ENCODE assay signal across 22 cellular contexts in genomic region chr3:100033814-100034490, GRCh38.
DNase-seq lines count a peak whose midpoint lies in the region; ATAC-seq, FAIRE-seq and TF ChIP-seq lines count a peak whose summit lies in the region.
"Had no signal": no experiment of that assay in that cellular context is flagged by ENCODE, and none has a peak within 500 bp of the region (broad histone marks: within the 10 kb centered on the region; RNA-seq: fewer than 3 reads in every experiment).

No MANE protein-coding gene starts in this region.

- POLR2A ChIA-PET in HepG2 (lab: Yijun Ruan, JAX), result no interaction called here

- H2BK5ac ChIP-seq in mesenchymal stem cell (ENCODE audit: low read depth, low read length, poor library complexity, severe bottlenecking), result no peak overlapping the region

- no peak overlapping the region for H3K4ac ChIP-seq in mesenchymal stem cell (ENCODE audit: low read depth in 1 of 2, low read length in 2 of 2)

- no peak overlapping the region for H3K9ac ChIP-seq in HepG2 (ENCODE audit: insufficient read depth, low read depth, low read length)
- no peak overlapping the region for H3K9ac ChIP-seq in mesenchymal stem cell (ENCODE audit: low read length)

- in situ Hi-C loops in HepG2 (cut with HindIII; ENCODE audit: extremely low pct_ligation_motif_present, low pct_unique_long_range_greater_than_20kb), result no loop called here

- no peaks in the 10 kb centered on the region for H3K79me1 ChIP-seq in mesenchymal stem cell (replicated peaks; ENCODE audit: low read length, poor library complexity, severe bottlenecking)

- 98% methylated on average over 3 of the region's 3 CpGs for WGBS in HepG2 (ENCODE audit: low lambda C conversion rate)
- 94% methylated on average over 3 of the region's 3 CpGs for WGBS in right lobe of liver (ENCODE audit: insufficient coverage, low coverage, low lambda C conversion rate, missing lambda C conversion rate)
- WGBS in mesenchymal stem cell, result 66% methylated on average over 3 of the region's 3 CpGs
- 93% methylated on average over 3 of the region's 3 CpGs for WGBS in suprapubic skin
- 64 to 83% (median 79%) methylated on average over 3 of the region's 3 CpGs for WGBS in ovary, 3 donors

- TF ChIP-seq EP300 in HepG2 (IDR thresholded peaks at IDR 0.05; ENCODE audit: low read depth in 2 of 2, low read length in 2 of 2), result 0 out of 4 replicates have a peak, but pooled peaks of 1 of the 2 experiments have one; percentile 7
- TF ChIP-seq EP300 in HepG2 (CRISPR knock-in tag; IDR thresholded peaks at IDR 0.05; ENCODE audit: borderline replicate concordance), result no peak
- no peak for TF ChIP-seq EP300 in suprapubic skin (IDR thresholded peaks at IDR 0.05)
- no peak for TF ChIP-seq EP300 in ovary (IDR thresholded peaks at IDR 0.05)

- no TSS peak for BruUV-seq in HepG2 (replicated peaks; lab: Mats Ljungman, UMichigan)

- H2AFZ ChIP-seq in HepG2 (ENCODE audit: low read length) (no peak overlapping the region), mesenchymal stem cell (ENCODE audit: low read depth, low read length) (no peak overlapping the region)

- H3K36me3 ChIP-seq in HepG2 (replicated peaks in 1 of 2; ENCODE audit: control insufficient read depth in 1 of 2, insufficient read depth in 2 of 2, low read length in 2 of 2) (no peaks in the 10 kb centered on the region), right lobe of liver (no peaks in the 10 kb centered on the region), mesenchymal stem cell (ENCODE audit: control insufficient read depth in 1 of 2, insufficient read depth in 2 of 2, low read depth in 1 of 2, low read length in 2 of 2) (no peaks in the 10 kb centered on the region), suprapubic skin (no peaks in the 10 kb centered on the region), ovary (no peaks in the 10 kb centered on the region)
- H3K36me3 ChIP-seq: heart right ventricle, lower lobe of right lung had no signal

- FAIRE-seq in HepG2 (lab: Jason Lieb, UNC), result no peak
- peak; percentile 10 for FAIRE-seq in colon (lab: Jason Lieb, UNC)
- FAIRE-seq: D721Med, TTC549 had no signal

- no peak overlapping the region for H3K14ac ChIP-seq in mesenchymal stem cell (ENCODE audit: low read length in 2 of 2)

- H2BK12ac ChIP-seq in mesenchymal stem cell (ENCODE audit: low read length in 2 of 2), result no peak overlapping the region

- H3K4me3 ChIP-seq in HepG2 (replicated peaks in 1 of 3; ENCODE audit: insufficient read depth in 1 of 3, low read depth in 2 of 3, low read length in 3 of 3) (no peak overlapping the region), right lobe of liver (no peak overlapping the region), mesenchymal stem cell (ENCODE audit: insufficient read depth in 1 of 2, low read depth in 1 of 2, low read length in 2 of 2) (no peak overlapping the region), suprapubic skin (no peak overlapping the region), ovary (no peak overlapping the region)
- H3K4me3 ChIP-seq: heart right ventricle, lower lobe of right lung had no signal

- H4K20me1 ChIP-seq in HepG2 (ENCODE audit: insufficient read depth, low read length), result no peaks in the 10 kb centered on the region

- CTCF ChIA-PET in HepG2 (lab: Yijun Ruan, JAX; ENCODE audit: low intra/inter-chr PET ratio, low total read pairs), result no interaction called here

- no peak for TF ChIP-seq RAD21 in HepG2 (CRISPR knock-in tag; IDR thresholded peaks at IDR 0.05)

- DNase-seq in HepG2 (ENCODE audit: low spot score) (peak; percentile 31), right lobe of liver (no peak), mesenchymal stem cell (peak; percentile 82), suprapubic skin (ENCODE audit: low spot score in 2 of 2) (no peak), cerebellum (ENCODE audit: low spot score) (no peak), ovary (no peak)
- DNase-seq: 8988T; activated naive CD4-positive, alpha-beta T cell treated with anti-CD3 and anti-CD28 coated beads, Interleukin-2, amount 50 U/mL, for 16 hours; activated T-cell treated with anti-CD3 and anti-CD28 coated beads, Interleukin-2, amount 50 U/mL, for 72 hours; HCEC 1CT; heart right ventricle; immature natural killer cell; lower lobe of right lung; naive thymus-derived CD4-positive, alpha-beta T cell; NCI-H1092; NCI-H2081 treated with DMSO at 0.1 percent for 48 hours; posterior cingulate gyrus; stimulated activated CD4-positive, alpha-beta T cell treated with anti-CD3 and anti-CD28 coated beads, Interleukin-4, amount 100 ng/mL, for 24 hours had no signal

- H3K27ac ChIP-seq in HepG2 (ENCODE audit: extremely low read length, insufficient read depth, low read length) (no peak overlapping the region), right lobe of liver (no peak overlapping the region), mesenchymal stem cell (ENCODE audit: low read length, poor library complexity, severe bottlenecking) (peak overlapping the region; percentile 29), suprapubic skin (no peak overlapping the region), ovary (peak overlapping the region in 1 of 2 donors; percentile 16)
- H3K27ac ChIP-seq: lower lobe of right lung had no signal

- H3K9me3 ChIP-seq in HepG2 (ENCODE audit: low read length), result no peaks in the 10 kb centered on the region
- H3K9me3 ChIP-seq in right lobe of liver, result no peaks in the 10 kb centered on the region
- H3K9me3 ChIP-seq in mesenchymal stem cell (ENCODE audit: control insufficient read depth, low read length), result no peaks in the 10 kb centered on the region
- no peaks in the 10 kb centered on the region for H3K9me3 ChIP-seq in suprapubic skin
- H3K9me3 ChIP-seq in ovary, result no peaks in the 10 kb centered on the region
- H3K9me3 ChIP-seq: heart right ventricle, lower lobe of right lung had no signal

- H3K4me1 ChIP-seq in HepG2 (ENCODE audit: insufficient read depth, low read length) (peaks cover 18% of the 10 kb centered on the region), right lobe of liver (no peaks in the 10 kb centered on the region), mesenchymal stem cell (ENCODE audit: control insufficient read depth, insufficient read depth, low read depth, low read length) (peaks cover 2% of the 10 kb centered on the region), suprapubic skin (peaks cover 16% of the 10 kb centered on the region), ovary (ENCODE audit: insufficient read depth) (peaks cover 8% of the 10 kb centered on the region)
- H3K4me1 ChIP-seq: lower lobe of right lung had no signal

- intact Hi-C loops in HepG2 (cut with micrococcal nuclease; ENCODE audit: unreplicated experiment) (no loop called here), right lobe of liver (cut with DNase I) (no loop called here), ovary (cut with DNase I) (no loop called here)

- no peak overlapping the region for H2AK5ac ChIP-seq in mesenchymal stem cell (ENCODE audit: low read length, severe bottlenecking)

- H3K79me2 ChIP-seq in HepG2 (ENCODE audit: insufficient read depth, low read length), result no peaks in the 10 kb centered on the region

- H3K4me2 ChIP-seq in HepG2 (ENCODE audit: low read depth, low read length) (no peak overlapping the region), mesenchymal stem cell (ENCODE audit: low read length, poor library complexity, severe bottlenecking) (no peak overlapping the region)

- no peak overlapping the region for H4K91ac ChIP-seq in mesenchymal stem cell (ENCODE audit: low read length)

- no peak overlapping the region for H3K18ac ChIP-seq in mesenchymal stem cell (ENCODE audit: low read depth in 1 of 2, low read length in 2 of 2)

- no peaks in the 10 kb centered on the region for H3K27me3 ChIP-seq in HepG2 (ENCODE audit: control insufficient read depth in 1 of 2, insufficient read depth in 2 of 2, low read length in 2 of 2)
- no peaks in the 10 kb centered on the region for H3K27me3 ChIP-seq in right lobe of liver
- no peaks in the 10 kb centered on the region for H3K27me3 ChIP-seq in mesenchymal stem cell (ENCODE audit: control insufficient read depth in 1 of 2, insufficient read depth in 1 of 2, low read length in 2 of 2)
- H3K27me3 ChIP-seq in suprapubic skin, result no peaks in the 10 kb centered on the region
- H3K27me3 ChIP-seq in ovary, result no peaks in the 10 kb centered on the region
- H3K27me3 ChIP-seq: heart right ventricle had no signal

- H3K23ac ChIP-seq in mesenchymal stem cell (ENCODE audit: low read length in 2 of 2), result no peak overlapping the region

- ATAC-seq in HepG2 (no peak), right lobe of liver (no peak), HG02938 (IDR thresholded peaks at IDR 0.05; ENCODE audit: unreplicated experiment) (no peak)
- ATAC-seq: activated T-cell treated with anti-CD3 and anti-CD28 coated beads, Interleukin-2, amount 50 U/mL, for 72 hours; lower lobe of right lung; naive thymus-derived CD4-positive, alpha-beta T cell had no signal

- no peak for TF ChIP-seq POLR2A in HepG2 (IDR thresholded peaks at IDR 0.05; ENCODE audit: insufficient read depth in 1 of 2, low read depth in 2 of 2, low read length in 2 of 2)
- TF ChIP-seq POLR2A in right lobe of liver (IDR thresholded peaks at IDR 0.05), result no peak
- TF ChIP-seq POLR2A in suprapubic skin (IDR thresholded peaks at IDR 0.05), result no peak
- no peak for TF ChIP-seq POLR2A in ovary (IDR thresholded peaks at IDR 0.05)

- no peak overlapping the region for H2BK120ac ChIP-seq in mesenchymal stem cell (ENCODE audit: low read depth, low read length)

- TF ChIP-seq CTCF in HepG2 (CRISPR knock-in tag; IDR thresholded peaks at IDR 0.05), result no peak
- TF ChIP-seq CTCF in right lobe of liver (IDR thresholded peaks at IDR 0.05), result no peak
- no peak for TF ChIP-seq CTCF in suprapubic skin (IDR thresholded peaks at IDR 0.05)
- TF ChIP-seq CTCF in ovary (IDR thresholded peaks at IDR 0.05), result no peak

- no peak overlapping the region for H4K8ac ChIP-seq in mesenchymal stem cell (ENCODE audit: low read length)

- H2BK15ac ChIP-seq in mesenchymal stem cell (ENCODE audit: low read depth, poor library complexity, severe bottlenecking), result no peak overlapping the region

TF ChIP-seq in HepG2, 621 proteins besides CTCF, POLR2A, EP300 and RAD21 (continues in another document):
- no peak for TF ChIP-seq ZNF121 (CRISPR knock-in tag; IDR thresholded peaks at IDR 0.05)
- no peak for TF ChIP-seq CCDC6 (CRISPR knock-in tag; IDR thresholded peaks at IDR 0.05)
- no peak for TF ChIP-seq ISX (CRISPR knock-in tag; conservative IDR thresholded peaks at IDR 0.05)
- no peak for TF ChIP-seq ATRX (CRISPR knock-in tag; IDR thresholded peaks at IDR 0.05; ENCODE audit: borderline replicate concordance)
- no peak for TF ChIP-seq GRHL1 (CRISPR knock-in tag; conservative IDR thresholded peaks at IDR 0.05)

Comparison
In these comparisons a context has a peak if more than half of its experiments do, and no peak if none do; other contexts are left out.
1. DNase-seq: peak in HepG2 (single experiment) and mesenchymal stem cell (single experiment); none in right lobe of liver (0 of 3), suprapubic skin (0 of 2), cerebellum (single experiment) and ovary (0 of 5).